Comparison of ENCODE assay signal across 2 cellular contexts in genomic region chr1:179385510-179385909, GRCh38.
TF ChIP-seq lines count a peak whose summit lies in the region.

No MANE protein-coding gene starts in this region.

TF ChIP-seq in HEK293, 187 proteins besides CTCF, POLR2A, EP300 and RAD21:
- peak; percentile 75 for TF ChIP-seq WT1 (tag by site-specific recombination; IDR thresholded peaks at IDR 0.05)
- no peak for TF ChIP-seq ZNF155 (tag by site-specific recombination; IDR thresholded peaks at IDR 0.05)
- peak; percentile 69 for TF ChIP-seq ZIC2 (tag by site-specific recombination; IDR thresholded peaks at IDR 0.05)

TF ChIP-seq in K562, 482 proteins besides CTCF, POLR2A, EP300 and RAD21:
- TF ChIP-seq KAT7 (CRISPR knock-in tag; IDR thresholded peaks at IDR 0.05; ENCODE audit: borderline replicate concordance) (no peak), ZFP91 (CRISPR knock-in tag; IDR thresholded peaks at IDR 0.05) (no peak), THRB (CRISPR knock-in tag; conservative IDR thresholded peaks at IDR 0.05) (no peak), E2F6 (IDR thresholded peaks at IDR 0.05; ENCODE audit: borderline replicate concordance in 1 of 2, extremely low read depth in 1 of 2, insufficient read depth in 1 of 2, insufficient read length in 1 of 2, low read depth in 1 of 2, low read length in 1 of 2, poor library complexity in 1 of 2, severe bottlenecking in 1 of 2) (no peak), MECOM (CRISPR knock-in tag; IDR thresholded peaks at IDR 0.05) (no peak), ZNF589 (CRISPR knock-in tag; IDR thresholded peaks at IDR 0.05; ENCODE audit: low read depth) (no peak)
